15 cellular contexts compared by ENCODE assay signal in genomic region chr10:113528876-113529275, GRCh38. TPM values are rescaled to one million over a fixed set of nuclear protein-coding genes. Genes with fewer than 3 reads are reported as not detected.
DNase-seq lines count a peak whose midpoint lies in the region; ATAC-seq lines count a peak whose summit lies in the region.
"Had no signal": no experiment of that assay in that cellular context is flagged by ENCODE, and none has a peak within 500 bp of the region (broad histone marks: within the 10 kb centered on the region; RNA-seq: fewer than 3 reads in every experiment).

No MANE protein-coding gene starts in this region.

- H3K4me1 Mint-ChIP-seq in stimulated activated effector memory CD8-positive, alpha-beta T cell treated with anti-CD3 and anti-CD28 coated beads, Interleukin-12 subunit alpha, Interleukin-12 subunit beta, amount 100 ng/mL, for 72 hours, result no peaks in the 10 kb centered on the region
- H3K4me1 Mint-ChIP-seq: CD4-positive, CD25-positive, alpha-beta regulatory T cell had no signal

- H3K36me3 Mint-ChIP-seq in stimulated activated effector memory CD8-positive, alpha-beta T cell treated with anti-CD3 and anti-CD28 coated beads, Interleukin-12 subunit alpha, Interleukin-12 subunit beta, amount 100 ng/mL, for 72 hours, result no peaks in the 10 kb centered on the region
- H3K36me3 Mint-ChIP-seq: CD4-positive, CD25-positive, alpha-beta regulatory T cell had no signal

- H3K4me3 Mint-ChIP-seq in stimulated activated effector memory CD8-positive, alpha-beta T cell treated with anti-CD3 and anti-CD28 coated beads, Interleukin-12 subunit alpha, Interleukin-12 subunit beta, amount 100 ng/mL, for 72 hours, result no peak overlapping the region
- H3K4me3 Mint-ChIP-seq: CD4-positive, CD25-positive, alpha-beta regulatory T cell had no signal

- H3K9me3 Mint-ChIP-seq in stimulated activated effector memory CD8-positive, alpha-beta T cell treated with anti-CD3 and anti-CD28 coated beads, Interleukin-12 subunit alpha, Interleukin-12 subunit beta, amount 100 ng/mL, for 72 hours, result no peaks in the 10 kb centered on the region

- H3K27ac Mint-ChIP-seq in stimulated activated effector memory CD8-positive, alpha-beta T cell treated with anti-CD3 and anti-CD28 coated beads, Interleukin-12 subunit alpha, Interleukin-12 subunit beta, amount 100 ng/mL, for 72 hours, result no peak overlapping the region
- H3K27ac Mint-ChIP-seq: CD4-positive, CD25-positive, alpha-beta regulatory T cell had no signal

- DNase-seq in activated CD8-positive, alpha-beta memory T cell treated with anti-CD3 and anti-CD28 coated beads for 24 hours, result peak; percentile 24
- no peak for DNase-seq in activated CD8-positive, alpha-beta memory T cell treated with anti-CD3 and anti-CD28 coated beads, Interleukin-2, amount 50 U/mL, for 4 hours
- DNase-seq in dermis blood vessel endothelial cell (peak; percentile 18), lung microvascular endothelial cell (ENCODE audit: low read depth in 2 of 2) (peak; percentile 11 to 56), EL (no peak), NCI-H1417 (lab: John Stamatoyannopoulos, UW) (no peak)
- no peak for DNase-seq in stimulated activated effector memory CD8-positive, alpha-beta T cell treated with anti-CD3 and anti-CD28 coated beads, Interleukin-12 subunit alpha, Interleukin-12 subunit beta, amount 100 ng/mL, for 72 hours (ENCODE audit: low spot score in 2 of 2)
- DNase-seq: ACHN; CD4-positive, CD25-positive, alpha-beta regulatory T cell; GM23248 had no signal

- peak; percentile 31 for ATAC-seq in stimulated activated effector memory CD8-positive, alpha-beta T cell treated with anti-CD3 and anti-CD28 coated beads, Interleukin-12 subunit alpha, Interleukin-12 subunit beta, amount 100 ng/mL, for 72 hours
- ATAC-seq: GM12878, HCT116 had no signal

RNA-seq across cellular contexts. Expression of gene HABP2, which starts 24.0 kb away (rescaled TPM):
- total RNA-seq in dermis blood vessel endothelial cell (under 0.01 and 0.19 TPM in 2 replicates), lung microvascular endothelial cell (under 0.01 TPM in 1 of 2 replicates, not detected in the other)
- total RNA-seq: A172; CD4-positive, CD25-positive, alpha-beta regulatory T cell; Daoy; G401; GM23248 had no signal

Comparison
In these comparisons a context has a peak if more than half of its experiments do, and no peak if none do; other contexts are left out.
1. DNase-seq: peak in activated CD8-positive, alpha-beta memory T cell treated with anti-CD3 and anti-CD28 coated beads for 24 hours (single experiment), dermis blood vessel endothelial cell (single experiment) and lung microvascular endothelial cell (2 of 2); none in activated CD8-positive, alpha-beta memory T cell treated with anti-CD3 and anti-CD28 coated beads, Interleukin-2, amount 50 U/mL, for 4 hours (single experiment), stimulated activated effector memory CD8-positive, alpha-beta T cell treated with anti-CD3 and anti-CD28 coated beads, Interleukin-12 subunit alpha, Interleukin-12 subunit beta, amount 100 ng/mL, for 72 hours (0 of 2), EL (single experiment) and NCI-H1417 (0 of 3).